23 cellular contexts compared by ENCODE assay signal in the genomic region with DNA sequence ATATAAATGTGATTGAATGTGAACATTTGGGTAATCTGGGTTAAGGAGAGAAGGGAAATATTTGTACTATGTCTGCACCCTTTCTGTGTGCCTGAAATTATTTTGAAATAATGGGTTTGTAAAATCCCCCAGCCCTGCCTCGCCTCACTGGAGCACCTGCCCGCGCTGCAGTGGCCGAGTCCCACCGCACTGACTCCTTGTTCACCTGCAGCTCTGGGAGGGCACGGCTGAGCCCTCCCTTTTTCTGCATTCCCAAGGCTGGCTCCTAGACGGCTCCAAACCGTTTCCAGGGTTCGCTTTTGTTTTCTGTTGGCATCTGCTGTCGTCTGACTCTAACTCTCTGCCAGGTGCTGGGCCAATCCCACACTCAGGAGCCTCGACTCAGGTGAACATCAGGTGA. TPM values are rescaled to one million over a fixed set of nuclear protein-coding genes. Genes with fewer than 3 reads are reported as not detected.
"Had no signal": no experiment of that assay in that cellular context is flagged by ENCODE, and none has a peak within 500 bp of the region (broad histone marks: within the 10 kb centered on the region; RNA-seq: fewer than 3 reads in every experiment).

No MANE protein-coding gene starts in this region.

- ATAC-seq: activated CD4-positive, CD25-positive, alpha-beta regulatory T cell treated with anti-CD3 and anti-CD28 coated beads, Interleukin-2, amount 50 U/mL, for 24 hours; activated CD8-positive, alpha-beta T cell treated with anti-CD3 and anti-CD28 coated beads, Interleukin-2, amount 10 ng/mL, durations not matched to agents 7 days and 5 days; body of pancreas had no signal

- H3K27me3 ChIP-seq: body of pancreas had no signal

- H3K4me1 ChIP-seq: body of pancreas had no signal

- DNase-seq: activated CD4-positive, alpha-beta T cell treated with anti-CD3 and anti-CD28 coated beads for 4 hours; activated CD4-positive, alpha-beta T cell treated with anti-CD3 and anti-CD28 coated beads, Interleukin-2, amount 50 U/mL, for 4 hours; activated CD8-positive, alpha-beta memory T cell treated with anti-CD3 and anti-CD28 coated beads, Interleukin-2, amount 50 U/mL, for 48 hours; activated CD8-positive, alpha-beta T cell treated with anti-CD3 and anti-CD28 coated beads, Interleukin-2, amount 10 ng/mL, durations not matched to agents 7 days and 5 days; activated effector memory CD4-positive, alpha-beta T cell treated with Interleukin-2 at 50 U/mL for 16 hours; activated naive CD4-positive, alpha-beta T cell; activated T-cell treated with anti-CD3 and anti-CD28 coated beads, Interleukin-2, amount 50 U/mL, for 1 hour; aorta; body of pancreas; Kasumi-1; KBM-7; NCI-H1092; NCI-H1436; NCI-H1694 treated with DMSO at 0.1 percent for 48 hours; NCI-H2029 treated with DMSO at 0.1 percent for 48 hours; NCI-H345; NCI-H510A; NCI-H526 treated with DMSO at 0.1 percent for 48 hours; PC-9; SHP77 treated with DMSO at 0.1 percent for 48 hours had no signal

- H3K27ac ChIP-seq: body of pancreas, PC-9 had no signal

- H3K9me3 ChIP-seq: body of pancreas had no signal

- H2AFZ ChIP-seq: PC-9 had no signal

- H3K4me3 ChIP-seq: body of pancreas, PC-9 had no signal

RNA-seq across cellular contexts. Expression of gene PPP1R26, which starts 17.6 kb away (rescaled TPM):
- total RNA-seq: activated CD8-positive, alpha-beta T cell treated with anti-CD3 and anti-CD28 coated beads, Interleukin-2, amount 10 ng/mL, durations not matched to agents 7 days and 5 days had no signal

RNA-seq across cellular contexts. Expression of gene LCN1, which starts 59.3 kb away (rescaled TPM):
- total RNA-seq: activated CD8-positive, alpha-beta T cell treated with anti-CD3 and anti-CD28 coated beads, Interleukin-2, amount 10 ng/mL, durations not matched to agents 7 days and 5 days; activated T-helper 1 cell treated with anti-CD3 and anti-CD28 coated beads, Interleukin-12 subunit alpha, Interleukin-12 subunit beta, Interleukin-2, Interleukin-4 antibody, amounts not matched to agents 30 ng/mL and 10 ng/mL and 1 ng/mL, durations not matched to agents 14 hours and 24 hours and 36 hours; body of pancreas; PC-9; SK-MEL-5 had no signal
- polyA plus RNA-seq: aorta had no signal
